Comparison of ENCODE assay signal across 13 cellular contexts in the genomic region with DNA sequence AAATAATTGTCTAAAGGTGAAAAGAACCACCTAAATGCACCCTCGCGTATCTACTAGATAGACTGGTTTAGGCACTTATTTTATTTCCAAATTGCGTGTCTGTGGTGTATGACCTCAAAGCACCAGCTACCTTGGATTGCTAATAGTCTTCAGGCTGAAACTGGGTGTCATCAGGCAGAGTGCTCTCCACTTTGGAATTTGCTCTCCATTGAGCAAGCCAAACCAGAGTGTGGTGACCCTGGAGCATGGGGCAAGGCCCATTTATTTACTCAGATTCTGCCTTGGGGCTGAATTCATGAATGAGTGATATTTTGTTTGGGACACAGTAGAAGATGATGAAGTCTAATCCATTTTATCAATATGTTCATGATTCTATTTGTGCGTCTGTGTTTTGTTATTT.
"Had no signal": no experiment of that assay in that cellular context is flagged by ENCODE, and none has a peak within 500 bp of the region (broad histone marks: within the 10 kb centered on the region; RNA-seq: fewer than 3 reads in every experiment).

No MANE protein-coding gene starts in this region.

- DNase-seq: activated CD4-positive, alpha-beta T cell treated with anti-CD3 and anti-CD28 coated beads, Interleukin-2, amount 10 ng/mL, durations not matched to agents 24 days and 14 days; activated CD4-positive, CD25-positive, alpha-beta regulatory T cell; activated gamma-delta T cell treated with Interleukin-2 at 50 U/mL for 16 hours; amniotic stem cell; effector memory CD8-positive, alpha-beta T cell; heart right ventricle; left colon; naive B cell; retina; stimulated activated CD4-positive, alpha-beta T cell treated with anti-CD3 and anti-CD28 coated beads, Interleukin-2, amount 100 ng/mL, for 48 hours had no signal

- H3K27ac ChIP-seq: epithelial cell of prostate, gastroesophageal sphincter, heart right ventricle had no signal

- H3K4me3 ChIP-seq: gastroesophageal sphincter, heart right ventricle had no signal

- H3K27me3 ChIP-seq: gastroesophageal sphincter, heart right ventricle had no signal

- H3K9me3 ChIP-seq: gastroesophageal sphincter, heart right ventricle had no signal

- H3K36me3 ChIP-seq: gastroesophageal sphincter, heart right ventricle had no signal

- H3K4me1 ChIP-seq: gastroesophageal sphincter, heart right ventricle had no signal

- ATAC-seq: effector memory CD8-positive, alpha-beta T cell; gastroesophageal sphincter; heart right ventricle; left colon; stimulated activated memory B cell treated with anti-CD40 and anti-IgM and Interleukin-4, amounts not matched to agents 10 μg/mL and 1 μg/mL and 100 μg/mL, for 72 hours had no signal
